1 cellular context compared by ENCODE assay signal in the genomic region with DNA sequence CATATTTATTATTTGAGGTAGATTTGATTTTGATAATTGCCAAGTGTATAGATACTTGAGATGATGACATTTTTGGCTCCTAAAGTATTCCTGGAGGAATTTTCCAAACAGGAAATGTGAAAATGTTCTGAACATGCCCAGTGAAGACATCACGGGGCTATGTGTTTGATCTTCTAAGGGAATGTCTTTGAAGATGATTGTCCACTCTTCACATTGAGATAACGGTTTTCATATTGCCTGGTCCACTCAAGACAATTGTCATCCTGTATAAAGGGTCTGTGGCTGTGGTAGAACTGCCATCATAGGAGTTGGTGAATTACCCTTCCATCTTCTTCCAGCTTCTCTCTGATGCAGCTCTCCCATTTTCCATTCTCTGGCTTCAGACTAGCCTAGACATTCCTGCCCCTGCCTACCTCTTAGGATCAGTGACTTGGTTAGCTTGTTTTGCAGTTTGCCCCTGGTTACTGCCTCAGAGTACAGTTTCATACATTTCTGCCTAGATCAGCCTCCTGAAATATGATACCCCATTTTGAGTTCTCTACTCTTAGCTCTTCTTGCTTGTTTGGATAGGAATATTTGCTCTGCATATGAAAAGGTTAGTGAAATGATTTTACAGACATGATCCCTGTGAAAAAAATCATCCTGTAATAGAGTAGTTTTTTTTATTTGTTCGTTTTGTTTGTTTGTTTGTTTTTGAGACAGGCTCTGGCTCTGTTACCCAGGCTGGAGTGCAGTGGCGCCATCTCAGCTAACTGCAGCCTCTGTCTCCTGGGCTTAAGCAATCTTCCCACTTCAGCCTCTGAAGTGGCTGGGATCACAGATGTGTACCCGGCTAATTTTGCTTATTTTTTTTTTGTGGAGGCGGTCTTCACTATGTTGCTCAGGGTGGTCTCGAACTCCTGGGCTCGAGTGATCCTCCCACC.
TF ChIP-seq lines count a peak whose summit lies in the region.

No MANE protein-coding gene starts in this region.

TF ChIP-seq in HepG2, 621 proteins besides CTCF, POLR2A, EP300 and RAD21 (continued from another document):
- TF ChIP-seq, protein P1, sequence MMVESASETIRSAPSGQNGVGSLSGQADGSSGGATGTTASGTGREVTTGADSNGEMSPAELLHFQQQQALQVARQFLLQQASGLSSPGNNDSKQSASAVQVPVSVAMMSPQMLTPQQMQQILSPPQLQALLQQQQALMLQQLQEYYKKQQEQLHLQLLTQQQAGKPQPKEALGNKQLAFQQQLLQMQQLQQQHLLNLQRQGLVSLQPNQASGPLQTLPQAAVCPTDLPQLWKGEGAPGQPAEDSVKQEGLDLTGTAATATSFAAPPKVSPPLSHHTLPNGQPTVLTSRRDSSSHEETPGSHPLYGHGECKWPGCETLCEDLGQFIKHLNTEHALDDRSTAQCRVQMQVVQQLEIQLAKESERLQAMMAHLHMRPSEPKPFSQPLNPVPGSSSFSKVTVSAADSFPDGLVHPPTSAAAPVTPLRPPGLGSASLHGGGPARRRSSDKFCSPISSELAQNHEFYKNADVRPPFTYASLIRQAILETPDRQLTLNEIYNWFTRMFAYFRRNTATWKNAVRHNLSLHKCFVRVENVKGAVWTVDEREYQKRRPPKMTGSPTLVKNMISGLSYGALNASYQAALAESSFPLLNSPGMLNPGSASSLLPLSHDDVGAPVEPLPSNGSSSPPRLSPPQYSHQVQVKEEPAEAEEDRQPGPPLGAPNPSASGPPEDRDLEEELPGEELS (CRISPR knock-in tag; IDR thresholded peaks at IDR 0.05), result no peak
- no peak for TF ChIP-seq KAT2B (IDR thresholded peaks at IDR 0.05; ENCODE audit: borderline replicate concordance, low read depth, low read length)
- peak in 1 of 2 experiments; percentile 37; a peak in 1 of 4 replicates for TF ChIP-seq KLF16 (CRISPR knock-in tag; IDR thresholded peaks at IDR 0.05)
- TF ChIP-seq SOX5 (CRISPR knock-in tag; IDR thresholded peaks at IDR 0.05; ENCODE audit: borderline replicate concordance), result peak; percentile 20; the same call in 1 of the 2 replicates
- TF ChIP-seq SRSF9 (IDR thresholded peaks at IDR 0.05; ENCODE audit: borderline replicate concordance, insufficient read depth, low read depth, low read length, poor library complexity, severe bottlenecking), result no peak
- TF ChIP-seq ZNF589 (CRISPR knock-in tag; conservative IDR thresholded peaks at IDR 0.05), result no peak
- no peak for TF ChIP-seq SETDB1 (CRISPR knock-in tag; IDR thresholded peaks at IDR 0.05; ENCODE audit: borderline replicate concordance)
- TF ChIP-seq, protein P2, sequence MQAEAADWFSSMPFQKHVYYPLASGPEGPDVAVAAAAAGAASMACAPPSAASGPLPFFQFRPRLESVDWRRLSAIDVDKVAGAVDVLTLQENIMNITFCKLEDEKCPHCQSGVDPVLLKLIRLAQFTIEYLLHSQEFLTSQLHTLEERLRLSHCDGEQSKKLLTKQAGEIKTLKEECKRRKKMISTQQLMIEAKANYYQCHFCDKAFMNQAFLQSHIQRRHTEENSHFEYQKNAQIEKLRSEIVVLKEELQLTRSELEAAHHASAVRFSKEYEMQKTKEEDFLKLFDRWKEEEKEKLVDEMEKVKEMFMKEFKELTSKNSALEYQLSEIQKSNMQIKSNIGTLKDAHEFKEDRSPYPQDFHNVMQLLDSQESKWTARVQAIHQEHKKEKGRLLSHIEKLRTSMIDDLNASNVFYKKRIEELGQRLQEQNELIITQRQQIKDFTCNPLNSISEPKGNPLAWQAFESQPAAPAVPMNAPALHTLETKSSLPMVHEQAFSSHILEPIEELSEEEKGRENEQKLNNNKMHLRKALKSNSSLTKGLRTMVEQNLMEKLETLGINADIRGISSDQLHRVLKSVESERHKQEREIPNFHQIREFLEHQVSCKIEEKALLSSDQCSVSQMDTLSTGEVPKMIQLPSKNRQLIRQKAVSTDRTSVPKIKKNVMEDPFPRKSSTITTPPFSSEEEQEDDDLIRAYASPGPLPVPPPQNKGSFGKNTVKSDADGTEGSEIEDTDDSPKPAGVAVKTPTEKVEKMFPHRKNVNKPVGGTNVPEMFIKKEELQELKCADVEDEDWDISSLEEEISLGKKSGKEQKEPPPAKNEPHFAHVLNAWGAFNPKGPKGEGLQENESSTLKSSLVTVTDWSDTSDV (CRISPR knock-in tag; IDR thresholded peaks at IDR 0.05), result no peak
- TF ChIP-seq PPARG (CRISPR knock-in tag; conservative IDR thresholded peaks at IDR 0.05), result no peak
- no peak for TF ChIP-seq U2AF2 (IDR thresholded peaks at IDR 0.05; ENCODE audit: low read depth, low read length)
- TF ChIP-seq ZEB1 (IDR thresholded peaks at IDR 0.05; ENCODE audit: insufficient replicate concordance, low read depth), result no peak
- TF ChIP-seq, protein P3, sequence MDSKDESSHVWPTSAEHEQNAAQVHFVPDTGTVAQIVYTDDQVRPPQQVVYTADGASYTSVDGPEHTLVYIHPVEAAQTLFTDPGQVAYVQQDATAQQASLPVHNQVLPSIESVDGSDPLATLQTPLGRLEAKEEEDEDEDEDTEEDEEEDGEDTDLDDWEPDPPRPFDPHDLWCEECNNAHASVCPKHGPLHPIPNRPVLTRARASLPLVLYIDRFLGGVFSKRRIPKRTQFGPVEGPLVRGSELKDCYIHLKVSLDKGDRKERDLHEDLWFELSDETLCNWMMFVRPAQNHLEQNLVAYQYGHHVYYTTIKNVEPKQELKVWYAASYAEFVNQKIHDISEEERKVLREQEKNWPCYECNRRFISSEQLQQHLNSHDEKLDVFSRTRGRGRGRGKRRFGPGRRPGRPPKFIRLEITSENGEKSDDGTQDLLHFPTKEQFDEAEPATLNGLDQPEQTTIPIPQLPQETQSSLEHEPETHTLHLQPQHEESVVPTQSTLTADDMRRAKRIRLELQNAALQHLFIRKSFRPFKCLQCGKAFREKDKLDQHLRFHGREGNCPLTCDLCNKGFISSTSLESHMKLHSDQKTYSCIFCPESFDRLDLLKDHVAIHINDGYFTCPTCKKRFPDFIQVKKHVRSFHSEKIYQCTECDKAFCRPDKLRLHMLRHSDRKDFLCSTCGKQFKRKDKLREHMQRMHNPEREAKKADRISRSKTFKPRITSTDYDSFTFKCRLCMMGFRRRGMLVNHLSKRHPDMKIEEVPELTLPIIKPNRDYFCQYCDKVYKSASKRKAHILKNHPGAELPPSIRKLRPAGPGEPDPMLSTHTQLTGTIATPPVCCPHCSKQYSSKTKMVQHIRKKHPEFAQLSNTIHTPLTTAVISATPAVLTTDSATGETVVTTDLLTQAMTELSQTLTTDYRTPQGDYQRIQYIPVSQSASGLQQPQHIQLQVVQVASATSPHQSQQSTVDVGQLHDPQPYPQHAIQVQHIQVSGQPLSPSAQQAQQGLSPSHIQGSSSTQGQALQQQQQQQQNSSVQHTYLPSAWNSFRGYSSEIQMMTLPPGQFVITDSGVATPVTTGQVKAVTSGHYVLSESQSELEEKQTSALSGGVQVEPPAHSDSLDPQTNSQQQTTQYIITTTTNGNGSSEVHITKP (CRISPR knock-in tag; IDR thresholded peaks at IDR 0.05; ENCODE audit: low read depth), result no peak
- no peak for TF ChIP-seq ZFX (CRISPR knock-in tag; IDR thresholded peaks at IDR 0.05; ENCODE audit: low read depth)
- TF ChIP-seq ZNF790 (CRISPR knock-in tag; IDR thresholded peaks at IDR 0.05; ENCODE audit: borderline replicate concordance), result no peak
- no peak for TF ChIP-seq ZNF124 (CRISPR knock-in tag; IDR thresholded peaks at IDR 0.05)
- TF ChIP-seq, protein P4, sequence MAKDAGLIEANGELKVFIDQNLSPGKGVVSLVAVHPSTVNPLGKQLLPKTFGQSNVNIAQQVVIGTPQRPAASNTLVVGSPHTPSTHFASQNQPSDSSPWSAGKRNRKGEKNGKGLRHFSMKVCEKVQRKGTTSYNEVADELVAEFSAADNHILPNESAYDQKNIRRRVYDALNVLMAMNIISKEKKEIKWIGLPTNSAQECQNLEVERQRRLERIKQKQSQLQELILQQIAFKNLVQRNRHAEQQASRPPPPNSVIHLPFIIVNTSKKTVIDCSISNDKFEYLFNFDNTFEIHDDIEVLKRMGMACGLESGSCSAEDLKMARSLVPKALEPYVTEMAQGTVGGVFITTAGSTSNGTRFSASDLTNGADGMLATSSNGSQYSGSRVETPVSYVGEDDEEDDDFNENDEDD (CRISPR knock-in tag; IDR thresholded peaks at IDR 0.05; ENCODE audit: borderline replicate concordance), result no peak
- TF ChIP-seq, protein P5, sequence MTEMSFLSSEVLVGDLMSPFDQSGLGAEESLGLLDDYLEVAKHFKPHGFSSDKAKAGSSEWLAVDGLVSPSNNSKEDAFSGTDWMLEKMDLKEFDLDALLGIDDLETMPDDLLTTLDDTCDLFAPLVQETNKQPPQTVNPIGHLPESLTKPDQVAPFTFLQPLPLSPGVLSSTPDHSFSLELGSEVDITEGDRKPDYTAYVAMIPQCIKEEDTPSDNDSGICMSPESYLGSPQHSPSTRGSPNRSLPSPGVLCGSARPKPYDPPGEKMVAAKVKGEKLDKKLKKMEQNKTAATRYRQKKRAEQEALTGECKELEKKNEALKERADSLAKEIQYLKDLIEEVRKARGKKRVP (CRISPR knock-in tag; IDR thresholded peaks at IDR 0.05), result 0 out of 4 replicates have a peak, but pooled peaks of 1 of the 2 experiments have one; percentile 21
- TF ChIP-seq ZNF772 (CRISPR knock-in tag; IDR thresholded peaks at IDR 0.05), result no peak
- TF ChIP-seq EHMT2 (IDR thresholded peaks at IDR 0.05; ENCODE audit: borderline replicate concordance, low read depth, low read length), result 0 out of 2 replicates have a peak, but pooled peaks have one; percentile 5
- TF ChIP-seq TCF7 (IDR thresholded peaks at IDR 0.05; ENCODE audit: low read depth), result peak; percentile 82
- TF ChIP-seq SMAD3 (CRISPR knock-in tag; IDR thresholded peaks at IDR 0.05), result peak; percentile 53; the same call in 1 of the 2 replicates
- 0 out of 2 replicates have a peak, but pooled peaks have one; percentile 4 for TF ChIP-seq ZMAT3 (CRISPR knock-in tag; conservative IDR thresholded peaks at IDR 0.05)
- TF ChIP-seq ZNF678 (CRISPR knock-in tag; IDR thresholded peaks at IDR 0.05), result no peak
- TF ChIP-seq ZFP41 (CRISPR knock-in tag; IDR thresholded peaks at IDR 0.05; ENCODE audit: borderline replicate concordance), result no peak
- TF ChIP-seq, protein P6, sequence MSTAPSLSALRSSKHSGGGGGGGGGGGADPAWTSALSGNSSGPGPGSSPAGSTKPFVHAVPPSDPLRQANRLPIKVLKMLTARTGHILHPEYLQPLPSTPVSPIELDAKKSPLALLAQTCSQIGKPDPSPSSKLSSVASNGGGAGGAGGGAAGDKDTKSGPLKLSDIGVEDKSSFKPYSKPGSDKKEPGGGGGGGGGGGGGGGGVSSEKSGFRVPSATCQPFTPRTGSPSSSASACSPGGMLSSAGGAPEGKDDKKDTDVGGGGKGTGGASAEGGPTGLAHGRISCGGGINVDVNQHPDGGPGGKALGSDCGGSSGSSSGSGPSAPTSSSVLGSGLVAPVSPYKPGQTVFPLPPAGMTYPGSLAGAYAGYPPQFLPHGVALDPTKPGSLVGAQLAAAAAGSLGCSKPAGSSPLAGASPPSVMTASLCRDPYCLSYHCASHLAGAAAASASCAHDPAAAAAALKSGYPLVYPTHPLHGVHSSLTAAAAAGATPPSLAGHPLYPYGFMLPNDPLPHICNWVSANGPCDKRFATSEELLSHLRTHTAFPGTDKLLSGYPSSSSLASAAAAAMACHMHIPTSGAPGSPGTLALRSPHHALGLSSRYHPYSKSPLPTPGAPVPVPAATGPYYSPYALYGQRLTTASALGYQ (CRISPR knock-in tag; IDR thresholded peaks at IDR 0.05), result no peak
- TF ChIP-seq TEAD3 (CRISPR knock-in tag; optimal IDR thresholded peaks at IDR 0.05; ENCODE audit: borderline replicate concordance), result peak; percentile 50
- no peak for TF ChIP-seq ZNF180 (CRISPR knock-in tag; IDR thresholded peaks at IDR 0.05; ENCODE audit: borderline replicate concordance, low read depth)
- no peak for TF ChIP-seq SNRNP70 (IDR thresholded peaks at IDR 0.05; ENCODE audit: low read depth, low read length)
- no peak for TF ChIP-seq XBP1 (CRISPR knock-in tag; IDR thresholded peaks at IDR 0.05)
- TF ChIP-seq ZNF232 (CRISPR knock-in tag; IDR thresholded peaks at IDR 0.05; ENCODE audit: borderline replicate concordance), result no peak
- no peak for TF ChIP-seq REXO4 (CRISPR knock-in tag; IDR thresholded peaks at IDR 0.05; ENCODE audit: borderline replicate concordance)
- TF ChIP-seq ZNF768 (CRISPR knock-in tag; IDR thresholded peaks at IDR 0.05), result no peak
- TF ChIP-seq PLRG1 (conservative IDR thresholded peaks at IDR 0.05), result no peak
- TF ChIP-seq ZNF326 (CRISPR knock-in tag; IDR thresholded peaks at IDR 0.05; ENCODE audit: borderline replicate concordance), result no peak
- TF ChIP-seq GATA4 (IDR thresholded peaks at IDR 0.05; ENCODE audit: borderline replicate concordance, low read depth), result peak; percentile 54; the same call in 1 of the 2 replicates
- no peak for TF ChIP-seq ZNF660 (CRISPR knock-in tag; IDR thresholded peaks at IDR 0.05; ENCODE audit: borderline replicate concordance, low read depth)
- TF ChIP-seq BCL6 (CRISPR knock-in tag; IDR thresholded peaks at IDR 0.05), result peak; percentile 6; the same call in 1 of the 2 replicates
- no peak for TF ChIP-seq SIN3B (IDR thresholded peaks at IDR 0.05; ENCODE audit: low read length)
- TF ChIP-seq ZNF256 (CRISPR knock-in tag; conservative IDR thresholded peaks at IDR 0.05), result no peak
- TF ChIP-seq TAF15 (IDR thresholded peaks at IDR 0.05; ENCODE audit: low read depth, low read length, poor library complexity, severe bottlenecking), result no peak
- TF ChIP-seq, protein P7, sequence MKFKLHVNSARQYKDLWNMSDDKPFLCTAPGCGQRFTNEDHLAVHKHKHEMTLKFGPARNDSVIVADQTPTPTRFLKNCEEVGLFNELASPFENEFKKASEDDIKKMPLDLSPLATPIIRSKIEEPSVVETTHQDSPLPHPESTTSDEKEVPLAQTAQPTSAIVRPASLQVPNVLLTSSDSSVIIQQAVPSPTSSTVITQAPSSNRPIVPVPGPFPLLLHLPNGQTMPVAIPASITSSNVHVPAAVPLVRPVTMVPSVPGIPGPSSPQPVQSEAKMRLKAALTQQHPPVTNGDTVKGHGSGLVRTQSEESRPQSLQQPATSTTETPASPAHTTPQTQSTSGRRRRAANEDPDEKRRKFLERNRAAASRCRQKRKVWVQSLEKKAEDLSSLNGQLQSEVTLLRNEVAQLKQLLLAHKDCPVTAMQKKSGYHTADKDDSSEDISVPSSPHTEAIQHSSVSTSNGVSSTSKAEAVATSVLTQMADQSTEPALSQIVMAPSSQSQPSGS (CRISPR knock-in tag; IDR thresholded peaks at IDR 0.05), result no peak
- no peak for TF ChIP-seq ZNF616 (CRISPR knock-in tag; IDR thresholded peaks at IDR 0.05; ENCODE audit: low read depth)
- TF ChIP-seq RFX5 (IDR thresholded peaks at IDR 0.05; ENCODE audit: low read depth, low read length), result no peak
- TF ChIP-seq, protein P8, sequence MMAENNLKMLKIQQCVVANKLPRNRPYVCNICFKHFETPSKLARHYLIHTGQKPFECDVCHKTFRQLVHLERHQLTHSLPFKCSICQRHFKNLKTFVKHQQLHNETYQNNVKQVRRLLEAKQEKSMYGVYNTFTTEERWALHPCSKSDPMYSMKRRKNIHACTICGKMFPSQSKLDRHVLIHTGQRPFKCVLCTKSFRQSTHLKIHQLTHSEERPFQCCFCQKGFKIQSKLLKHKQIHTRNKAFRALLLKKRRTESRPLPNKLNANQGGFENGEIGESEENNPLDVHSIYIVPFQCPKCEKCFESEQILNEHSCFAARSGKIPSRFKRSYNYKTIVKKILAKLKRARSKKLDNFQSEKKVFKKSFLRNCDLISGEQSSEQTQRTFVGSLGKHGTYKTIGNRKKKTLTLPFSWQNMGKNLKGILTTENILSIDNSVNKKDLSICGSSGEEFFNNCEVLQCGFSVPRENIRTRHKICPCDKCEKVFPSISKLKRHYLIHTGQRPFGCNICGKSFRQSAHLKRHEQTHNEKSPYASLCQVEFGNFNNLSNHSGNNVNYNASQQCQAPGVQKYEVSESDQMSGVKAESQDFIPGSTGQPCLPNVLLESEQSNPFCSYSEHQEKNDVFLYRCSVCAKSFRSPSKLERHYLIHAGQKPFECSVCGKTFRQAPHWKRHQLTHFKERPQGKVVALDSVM (CRISPR knock-in tag; IDR thresholded peaks at IDR 0.05), result peak; percentile 72
- TF ChIP-seq MXD4 (CRISPR knock-in tag; IDR thresholded peaks at IDR 0.05), result no peak
